17 cellular contexts compared by ENCODE assay signal in the genomic region with DNA sequence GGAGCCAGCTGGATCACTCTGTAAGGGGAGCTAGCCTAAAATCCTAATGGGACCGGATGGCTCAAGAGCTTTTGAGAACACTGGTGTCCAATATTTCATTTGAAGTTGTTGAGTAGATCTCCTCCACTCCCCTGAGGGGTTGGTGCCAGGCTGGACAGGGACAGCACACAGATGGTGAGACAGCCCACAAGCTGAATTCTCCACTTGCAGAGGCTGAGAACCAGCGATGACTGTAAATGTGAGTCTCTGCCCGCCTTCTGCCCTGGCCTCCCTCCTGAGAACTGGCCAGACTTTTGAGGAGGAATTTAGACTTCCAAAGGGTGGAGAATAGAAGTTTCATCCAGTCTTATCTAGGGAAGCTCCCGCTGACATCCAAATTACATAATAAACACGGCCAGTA. TPM values are rescaled to one million over a fixed set of nuclear protein-coding genes. Genes with fewer than 3 reads are reported as not detected.
DNase-seq lines count a peak whose midpoint lies in the region; ATAC-seq and TF ChIP-seq lines count a peak whose summit lies in the region.
"Had no signal": no experiment of that assay in that cellular context is flagged by ENCODE, and none has a peak within 500 bp of the region (broad histone marks: within the 10 kb centered on the region; RNA-seq: fewer than 3 reads in every experiment).

No MANE protein-coding gene starts in this region.

- no peak overlapping the region for H3K27ac Mint-ChIP-seq in activated CD8-positive, alpha-beta memory T cell treated with anti-CD3 and anti-CD28 coated beads, Interleukin-2, amount 10 ng/mL, durations not matched to agents 7 days and 5 days
- H3K27ac Mint-ChIP-seq: CD8-positive, alpha-beta memory T cell; GM23338 had no signal

- no peaks in the 10 kb centered on the region for H3K36me3 Mint-ChIP-seq in activated CD8-positive, alpha-beta memory T cell treated with anti-CD3 and anti-CD28 coated beads, Interleukin-2, amount 10 ng/mL, durations not matched to agents 7 days and 5 days

- H3K4me1 Mint-ChIP-seq in activated CD8-positive, alpha-beta memory T cell treated with anti-CD3 and anti-CD28 coated beads, Interleukin-2, amount 10 ng/mL, durations not matched to agents 7 days and 5 days: peaks cover 11% of the 10 kb centered on the region
- H3K4me1 Mint-ChIP-seq: CD8-positive, alpha-beta memory T cell; GM23338 had no signal

- peak overlapping the region; percentile 79 to 89 (median 87) for H3K27ac ChIP-seq in heart right ventricle
- H3K27ac ChIP-seq in body of pancreas: peak overlapping the region; percentile 81 to 86 (median 83)
- H3K27ac ChIP-seq in skeletal muscle tissue (ENCODE audit: low read depth, low read length): peak overlapping the region; percentile 91
- H3K27ac ChIP-seq: BLaER1 had no signal

- no peak overlapping the region for H3K4me3 ChIP-seq in heart right ventricle
- no peak overlapping the region for H3K4me3 ChIP-seq in body of pancreas
- H3K4me3 ChIP-seq in skeletal muscle tissue (ENCODE audit: low read length in 3 of 3): no peak overlapping the region
- H3K4me3 ChIP-seq: BLaER1, GM23338 had no signal

- H3K4me1 ChIP-seq in heart right ventricle (peaks cover 0 to 44% (median 15%) of the 10 kb centered on the region in 9 donors), body of pancreas (peaks cover 60% of the 10 kb centered on the region), skeletal muscle tissue (ENCODE audit: control insufficient read depth in 3 of 3, insufficient read depth in 3 of 3, low read length in 3 of 3) (peaks cover 13 to 23% (median 21%) of the 10 kb centered on the region in 3 donors)
- H3K4me1 ChIP-seq: Caco-2 had no signal

- no peak overlapping the region for H3K4me3 Mint-ChIP-seq in activated CD8-positive, alpha-beta memory T cell treated with anti-CD3 and anti-CD28 coated beads, Interleukin-2, amount 10 ng/mL, durations not matched to agents 7 days and 5 days
- H3K4me3 Mint-ChIP-seq: CD8-positive, alpha-beta memory T cell; GM23338 had no signal

- H3K27me3 Mint-ChIP-seq in activated CD8-positive, alpha-beta memory T cell treated with anti-CD3 and anti-CD28 coated beads, Interleukin-2, amount 10 ng/mL, durations not matched to agents 7 days and 5 days: no peaks in the 10 kb centered on the region
- H3K27me3 Mint-ChIP-seq: CD8-positive, alpha-beta memory T cell had no signal

- H3K9ac ChIP-seq in skeletal muscle tissue (ENCODE audit: low read depth in 1 of 3, low read length in 3 of 3): peak overlapping the region in 1 of 3 donors; percentile 69
- H3K9ac ChIP-seq: BLaER1 had no signal

- ATAC-seq in heart right ventricle (no peak), Right ventricle myocardium inferior (no peak), body of pancreas (no peak)
- ATAC-seq in activated CD8-positive, alpha-beta memory T cell treated with anti-CD3 and anti-CD28 coated beads, Interleukin-2, amount 10 ng/mL, durations not matched to agents 7 days and 5 days: no peak
- ATAC-seq: GM23338 had no signal

- CTCF ChIA-PET in activated CD8-positive, alpha-beta memory T cell treated with anti-CD3 and anti-CD28 coated beads, Interleukin-2, amount 10 ng/mL, durations not matched to agents 7 days and 5 days (lab: Charles Lee): interaction anchor here (2.7 kb wide), 1 partner anchor 17 kb away, joined by 7 read pairs; no protein-coding TSS in a partner anchor

- no peaks in the 10 kb centered on the region for H3K27me3 ChIP-seq in heart right ventricle
- H3K27me3 ChIP-seq in body of pancreas: no peaks in the 10 kb centered on the region
- no peaks in the 10 kb centered on the region for H3K27me3 ChIP-seq in skeletal muscle tissue (ENCODE audit: control insufficient read depth in 3 of 3, insufficient read depth in 3 of 3, low read length in 3 of 3)
- H3K27me3 ChIP-seq: BLaER1 had no signal

- 61 to 74% methylated on average over 5 of the region's 5 CpGs for WGBS in heart right ventricle, 2 donors
- 54 to 67% methylated on average over 5 of the region's 5 CpGs for WGBS in body of pancreas, 2 donors

- DNase-seq in heart right ventricle (no peak), Right ventricle myocardium inferior (ENCODE audit: missing footprints) (no peak), body of pancreas (no peak), myocyte (ENCODE audit: low read depth) (peak; percentile 59), NCI-H2171 treated with DMSO at 0.1 percent for 48 hours (lab: John Stamatoyannopoulos, UW) (no peak), hypothalamus (lab: John Stamatoyannopoulos, UW) (no peak)
- DNase-seq in activated CD8-positive, alpha-beta memory T cell treated with anti-CD3 and anti-CD28 coated beads, Interleukin-2, amount 10 ng/mL, durations not matched to agents 7 days and 5 days: no peak
- DNase-seq: 8988T; AML-193; Caco-2; CD8-positive, alpha-beta memory T cell; DND-41; GDM1; H7 had no signal

- H3K9me3 Mint-ChIP-seq in activated CD8-positive, alpha-beta memory T cell treated with anti-CD3 and anti-CD28 coated beads, Interleukin-2, amount 10 ng/mL, durations not matched to agents 7 days and 5 days (ENCODE audit: low read depth): no peaks in the 10 kb centered on the region
- H3K9me3 Mint-ChIP-seq: CD8-positive, alpha-beta memory T cell; GM23338 had no signal

- TF ChIP-seq CTCF in heart right ventricle (IDR thresholded peaks at IDR 0.05) (no peak), body of pancreas (IDR thresholded peaks at IDR 0.05) (no peak)

- H3K9me3 ChIP-seq in heart right ventricle (no peaks in the 10 kb centered on the region), body of pancreas (no peaks in the 10 kb centered on the region), skeletal muscle tissue (ENCODE audit: control insufficient read depth in 3 of 3, low read length in 3 of 3) (no peaks in the 10 kb centered on the region)
- H3K9me3 ChIP-seq: BLaER1, Caco-2 had no signal

- no peak for TF ChIP-seq POLR2A in body of pancreas (IDR thresholded peaks at IDR 0.05)

- H3K36me3 ChIP-seq in heart right ventricle: peaks cover 0 to 8% (median 0%) of the 10 kb centered on the region in 9 donors
- no peaks in the 10 kb centered on the region for H3K36me3 ChIP-seq in body of pancreas (replicated peaks in 1 of 2; ENCODE audit: insufficient read depth in 1 of 2, low read depth in 2 of 2)
- no peaks in the 10 kb centered on the region for H3K36me3 ChIP-seq in skeletal muscle tissue (ENCODE audit: control insufficient read depth in 3 of 3, insufficient read depth in 3 of 3, low read length in 3 of 3)
- H3K36me3 ChIP-seq: BLaER1 had no signal

- intact Hi-C loops in heart right ventricle (cut with DNase I): loop anchor here in 5 of 10 donors (5.0 to 10.0 kb wide), 6 partner anchors 33 to 515 kb away; no protein-coding TSS in a partner anchor
- intact Hi-C loops in Right ventricle myocardium inferior (cut with DNase I): loop anchor here (10.0 kb wide), 3 partner anchors 325 to 515 kb away; a partner anchor contains a TSS
- intact Hi-C loops in body of pancreas (cut with DNase I): no loop called here

RNA-seq across cellular contexts. Expression of a gene that starts 20.5 kb away (rescaled TPM):
- total RNA-seq in heart right ventricle (100 to 1,000 TPM; 167 to 495 (median 266) TPM), Right ventricle myocardium inferior (412 TPM), body of pancreas (100 to 1,000 TPM; 116 to 134 TPM), myocyte (75.3 and 142 TPM in 2 replicates), skeletal muscle tissue (64.7 TPM)
- 100 to 1,000 TPM; 136 to 242 TPM for polyA plus RNA-seq in heart right ventricle
- 31.6 TPM for polyA plus RNA-seq in myocyte (2012)
- total RNA-seq in activated CD8-positive, alpha-beta memory T cell treated with anti-CD3 and anti-CD28 coated beads, Interleukin-2, amount 10 ng/mL, durations not matched to agents 7 days and 5 days: 10 to 100 TPM; 19.0 to 22.1 TPM

RNA-seq across cellular contexts. Expression of a gene that starts 49.2 kb away (rescaled TPM):
- total RNA-seq in heart right ventricle (10 to 100 TPM; 17.7 to 25.8 (median 20.2) TPM), Right ventricle myocardium inferior (24.2 TPM), body of pancreas (10 to 100 TPM; 80.9 to 98.9 TPM), myocyte (266 and 305 TPM in 2 replicates), skeletal muscle tissue (173 TPM)
- polyA plus RNA-seq in heart right ventricle: 10 to 100 TPM; 12.9 to 13.0 TPM
- 58.6 TPM for polyA plus RNA-seq in myocyte (2012)
- 10 to 100 TPM in 1 of 2 experiments, 1 to 10 TPM in 1; 8.0 to 11.2 TPM for total RNA-seq in activated CD8-positive, alpha-beta memory T cell treated with anti-CD3 and anti-CD28 coated beads, Interleukin-2, amount 10 ng/mL, durations not matched to agents 7 days and 5 days
